Comparison of ENCODE assay signal across 26 cellular contexts in the genomic region with DNA sequence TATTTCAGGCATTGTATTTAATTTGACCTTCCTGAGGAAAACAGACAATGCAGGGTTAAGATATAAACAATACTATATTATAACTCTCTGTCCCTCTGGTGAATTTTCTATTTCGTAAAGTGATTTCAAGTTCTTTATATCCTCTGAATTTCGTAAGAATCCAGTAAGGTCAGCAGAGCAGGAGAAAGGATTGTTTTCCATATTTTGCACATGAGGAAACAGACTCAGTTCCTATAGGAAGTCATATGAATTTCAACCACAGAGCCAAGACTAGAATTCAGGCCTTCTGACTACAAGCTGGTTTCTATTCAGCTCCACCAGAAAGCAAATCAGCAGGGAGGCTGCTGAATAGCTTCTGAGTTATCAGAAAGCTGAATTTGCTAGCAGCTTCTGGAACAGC. TPM values are rescaled to one million over a fixed set of nuclear protein-coding genes. Genes with fewer than 3 reads are reported as not detected.
"Had no signal": no experiment of that assay in that cellular context is flagged by ENCODE, and none has a peak within 500 bp of the region (broad histone marks: within the 10 kb centered on the region; RNA-seq: fewer than 3 reads in every experiment).

No MANE protein-coding gene starts in this region.

- H3K9me3 Mint-ChIP-seq: activated T-cell treated with anti-CD3 and anti-CD28 coated beads, Interleukin-2, amount 50 U/mL, for 24 hours; activated T-helper 2 cell treated with anti-CD3 and anti-CD28 coated beads, Interferon-gamma antibody, Interleukin-2, Interleukin-4, amounts not matched to agents 10 μg/mL and 5 μg/mL and 100 μg/mL, durations not matched to agents 14 hours and 24 hours and 36 hours; effector memory CD8-positive, alpha-beta T cell; memory B cell; nephron; stimulated activated naive CD8-positive, alpha-beta T cell treated with anti-CD3 and anti-CD28 coated beads, Interleukin-15, amount 100 ng/mL, for 72 hours; T-helper 2 cell treated with Interferon-gamma antibody and Interleukin-4, amounts not matched to agents 5 μg/mL and 100 μg/mL, for 36 hours had no signal

- H3K27me3 ChIP-seq: adrenal gland, ascending aorta, esophagus muscularis mucosa, gastrocnemius medialis, heart left ventricle, right lobe of liver, tibial artery had no signal

- H3K4me1 Mint-ChIP-seq: central memory CD8-positive, alpha-beta T cell; memory B cell; nephron; stimulated activated naive CD8-positive, alpha-beta T cell treated with anti-CD3 and anti-CD28 coated beads, Interleukin-15, amount 100 ng/mL, for 72 hours had no signal

- H3K36me3 ChIP-seq: adrenal gland, ascending aorta, esophagus muscularis mucosa, gastrocnemius medialis, heart left ventricle, right lobe of liver, tibial artery had no signal

- H3K36me3 Mint-ChIP-seq: activated naive CD8-positive, alpha-beta T cell; memory B cell had no signal

- H3K27ac Mint-ChIP-seq: activated naive CD8-positive, alpha-beta T cell; activated T-cell treated with anti-CD3 and anti-CD28 coated beads, Interleukin-2, amount 50 U/mL, for 24 hours; activated T-helper 2 cell treated with anti-CD3 and anti-CD28 coated beads, Interferon-gamma antibody, Interleukin-2, Interleukin-4, amounts not matched to agents 10 μg/mL and 5 μg/mL and 100 μg/mL, durations not matched to agents 14 hours and 24 hours and 36 hours; effector memory CD8-positive, alpha-beta T cell; memory B cell; nephron; stimulated activated naive CD8-positive, alpha-beta T cell treated with anti-CD3 and anti-CD28 coated beads, Interleukin-15, amount 100 ng/mL, for 72 hours; T-helper 2 cell treated with Interferon-gamma antibody and Interleukin-4, amounts not matched to agents 5 μg/mL and 100 μg/mL, for 36 hours had no signal

- H3K4me1 ChIP-seq: adrenal gland, ascending aorta, esophagus muscularis mucosa, gastrocnemius medialis, heart left ventricle, right lobe of liver, tibial artery had no signal

- DNase-seq: activated CD4-positive, alpha-beta T cell treated with anti-CD3 and anti-CD28 coated beads for 1 hour; activated CD8-positive, alpha-beta memory T cell treated with anti-CD3 and anti-CD28 coated beads, Interleukin-2, amount 50 U/mL, for 4 hours; activated naive CD4-positive, alpha-beta T cell; activated T-cell treated with anti-CD3 and anti-CD28 coated beads, Interleukin-2, amount 50 U/mL, for 24 hours; adrenal gland; dorsolateral prefrontal cortex; effector memory CD8-positive, alpha-beta T cell; gastrocnemius medialis; heart left ventricle; islet precursor cell; left cardiac atrium; right lobe of liver; stimulated activated CD4-positive, alpha-beta T cell treated with anti-CD3 and anti-CD28 coated beads, Interleukin-1b, Interleukin-23, amount 100 ng/mL, for 48 hours; stimulated activated naive CD8-positive, alpha-beta T cell treated with anti-CD3 and anti-CD28 coated beads, Interleukin-15, amount 100 ng/mL, for 72 hours; tibial artery had no signal

- H3K4me3 Mint-ChIP-seq: activated naive CD8-positive, alpha-beta T cell; activated T-cell treated with anti-CD3 and anti-CD28 coated beads, Interleukin-2, amount 50 U/mL, for 24 hours; central memory CD8-positive, alpha-beta T cell; effector memory CD8-positive, alpha-beta T cell; memory B cell; nephron; stimulated activated naive CD8-positive, alpha-beta T cell treated with anti-CD3 and anti-CD28 coated beads, Interleukin-15, amount 100 ng/mL, for 72 hours; T-helper 2 cell treated with Interferon-gamma antibody and Interleukin-4, amounts not matched to agents 5 μg/mL and 100 μg/mL, for 36 hours had no signal

- ATAC-seq: effector memory CD8-positive, alpha-beta T cell; gastrocnemius medialis; heart left ventricle; left cardiac atrium; right lobe of liver; stimulated activated naive CD8-positive, alpha-beta T cell treated with anti-CD3 and anti-CD28 coated beads, Interleukin-15, amount 100 ng/mL, for 72 hours had no signal

- H3K27ac ChIP-seq: adrenal gland, ascending aorta, dorsolateral prefrontal cortex, esophagus muscularis mucosa, gastrocnemius medialis, heart left ventricle, right lobe of liver, skin epidermis, tibial artery, VCaP had no signal

- H3K9me3 ChIP-seq: adrenal gland, ascending aorta, esophagus muscularis mucosa, gastrocnemius medialis, heart left ventricle, right lobe of liver, tibial artery had no signal

- H3K4me3 ChIP-seq: adrenal gland, ascending aorta, dorsolateral prefrontal cortex, esophagus muscularis mucosa, gastrocnemius medialis, heart left ventricle, right lobe of liver, skin epidermis, tibial artery had no signal

RNA-seq across cellular contexts. Expression of gene PLAAT1, which starts 11.2 kb away (rescaled TPM):
- total RNA-seq: activated T-helper 2 cell treated with anti-CD3 and anti-CD28 coated beads, Interferon-gamma antibody, Interleukin-2, Interleukin-4, amounts not matched to agents 10 μg/mL and 5 μg/mL and 100 μg/mL, durations not matched to agents 14 hours and 24 hours and 36 hours; ascending aorta; myocyte had no signal
